In genomic region chr14:55470025-55470424, GRCh38 we compare ENCODE assay signal across 20 cellular contexts. TPM values are rescaled to one million over a fixed set of nuclear protein-coding genes. Genes with fewer than 3 reads are reported as not detected.
"Had no signal": no experiment of that assay in that cellular context is flagged by ENCODE, and none has a peak within 500 bp of the region (broad histone marks: within the 10 kb centered on the region; RNA-seq: fewer than 3 reads in every experiment).

No MANE protein-coding gene starts in this region.

- H3K4me3 ChIP-seq: ascending aorta, dorsolateral prefrontal cortex, gastrocnemius medialis, heart right ventricle, psoas muscle, suprapubic skin had no signal

- H3K27me3 ChIP-seq: ascending aorta, dorsolateral prefrontal cortex, gastrocnemius medialis, suprapubic skin had no signal

- DNase-seq: activated CD4-positive, alpha-beta T cell treated with anti-CD3 and anti-CD28 coated beads, Interleukin-2, amount 50 U/mL, for 1 hour; activated naive CD4-positive, alpha-beta T cell; dorsolateral prefrontal cortex; endodermal cell; gastrocnemius medialis; heart right ventricle; psoas muscle; trophoblast cell had no signal

- FAIRE-seq: bronchial epithelial cell, TTC549 had no signal

- H3K36me3 ChIP-seq: ascending aorta, gastrocnemius medialis, heart right ventricle, suprapubic skin had no signal

- H3K9me3 ChIP-seq: ascending aorta, gastrocnemius medialis, suprapubic skin had no signal

- H3K4me1 ChIP-seq: ascending aorta, gastrocnemius medialis, psoas muscle had no signal

- H3K27ac ChIP-seq: ascending aorta, dorsolateral prefrontal cortex, gastrocnemius medialis, heart right ventricle, psoas muscle, suprapubic skin had no signal

RNA-seq across cellular contexts. Expression of gene TBPL2, which starts 29.6 kb away (rescaled TPM):
- total RNA-seq: activated CD8-positive, alpha-beta memory T cell treated with anti-CD3 and anti-CD28 coated beads for 36 hours; activated T-helper 1 cell treated with anti-CD3 and anti-CD28 coated beads, Interleukin-12 subunit alpha, Interleukin-12 subunit beta, Interleukin-2, Interleukin-4 antibody, amounts not matched to agents 30 ng/mL and 10 ng/mL and 1 ng/mL, durations not matched to agents 14 hours and 24 hours and 36 hours; ascending aorta; bronchial epithelial cell; cerebellum; endodermal cell; epithelial cell of proximal tubule; gastrocnemius medialis; heart right ventricle; lower leg skin; omental fat pad; psoas muscle; sciatic nerve; suprapubic skin had no signal
- polyA plus RNA-seq: heart right ventricle, neural cell, psoas muscle had no signal
